ENCODE assay signal across 35 cellular contexts in genomic region chr2:236533343-236533742, GRCh38. TPM values are rescaled to one million over a fixed set of nuclear protein-coding genes. Genes with fewer than 3 reads are reported as not detected.
"Had no signal": no experiment of that assay in that cellular context is flagged by ENCODE, and none has a peak within 500 bp of the region (broad histone marks: within the 10 kb centered on the region; RNA-seq: fewer than 3 reads in every experiment).

No MANE protein-coding gene starts in this region.

- H3K9me3 ChIP-seq: MG63 had no signal

- H3K27ac ChIP-seq: KMS-11 had no signal

- DNase-seq: Karpas-422, Kasumi-1, MG63, MM.1S, MV-4-11, NCI-H1048, NCI-H1092, NCI-H1092 treated with DMSO at 0.1 percent for 48 hours, NCI-H1105, NCI-H1105 treated with DMSO at 0.1 percent for 48 hours, NCI-H1417, NCI-H1417 treated with DMSO at 0.1 percent for 48 hours, NCI-H1436, NCI-H1436 treated with DMSO at 0.1 percent for 48 hours, NCI-H146, NCI-H1694, NCI-H1694 treated with DMSO at 0.1 percent for 48 hours, NCI-H187, NCI-H187 treated with DMSO at 0.1 percent for 48 hours, NCI-H1930, NCI-H2029, NCI-H2029 treated with DMSO at 0.1 percent for 48 hours, NCI-H2081, NCI-H2081 treated with DMSO at 0.1 percent for 48 hours, NCI-H2107, NCI-H2171, NCI-H2171 treated with DMSO at 0.1 percent for 48 hours, NCI-H2227 treated with DMSO at 0.1 percent for 48 hours, NCI-H226, NCI-H345, NCI-H446, NCI-H446 treated with DMSO at 0.1 percent for 48 hours, NCI-H510A had no signal

- H3K4me2 ChIP-seq: KMS-11 had no signal

- H3K9ac ChIP-seq: KMS-11 had no signal

- H3K27me3 ChIP-seq: MG63 had no signal

- H3K4me3 ChIP-seq: MG63 had no signal

- H3K36me3 ChIP-seq: MG63 had no signal

RNA-seq across cellular contexts. Expression of gene ACKR3, which starts 36.3 kb away (rescaled TPM):
- total RNA-seq: LHCN-M2 had no signal
